In the genomic region with DNA sequence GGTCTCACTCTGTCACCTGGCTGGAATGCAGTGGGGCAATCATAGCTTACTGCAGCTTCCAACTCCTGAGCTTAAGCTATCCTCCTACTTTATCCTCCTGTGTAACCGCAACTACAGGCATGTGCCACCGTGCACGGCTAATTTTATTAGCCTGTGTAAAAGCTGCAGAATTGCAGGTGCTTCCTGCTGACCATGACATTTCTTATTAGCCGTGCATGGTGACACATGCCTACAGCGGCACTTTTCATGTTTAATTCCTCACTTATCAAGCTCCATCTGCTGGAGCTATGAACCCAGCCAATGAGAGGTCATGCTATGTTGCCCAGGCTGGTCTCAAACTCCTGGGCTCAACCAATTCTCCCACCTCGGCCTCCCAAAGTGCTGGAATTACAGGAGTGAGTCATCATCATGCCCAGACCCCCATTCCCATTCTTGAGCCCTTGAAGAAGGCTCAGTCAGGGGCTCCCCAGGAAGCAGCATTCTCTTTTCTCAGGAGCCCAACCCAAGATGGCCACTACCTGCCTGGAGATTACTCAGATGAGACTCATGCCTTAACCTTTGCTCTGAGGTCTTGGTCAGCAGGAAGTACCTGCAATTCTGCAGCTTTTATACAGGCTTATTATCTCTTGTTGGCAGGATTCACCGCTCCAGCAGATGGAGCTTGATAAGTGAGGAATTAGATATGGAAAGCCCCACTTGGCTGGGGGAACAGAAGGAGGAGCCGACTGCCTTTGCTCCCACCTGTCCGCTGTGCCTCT, we compare ENCODE assay signal across 16 cellular contexts.
DNase-seq lines count a peak whose midpoint lies in the region; TF ChIP-seq lines count a peak whose summit lies in the region.
"Had no signal": no experiment of that assay in that cellular context is flagged by ENCODE, and none has a peak within 500 bp of the region (broad histone marks: within the 10 kb centered on the region; RNA-seq: fewer than 3 reads in every experiment).

No MANE protein-coding gene starts in this region.

- DNase-seq in NCI-H748 (lab: John Stamatoyannopoulos, UW; ENCODE audit: unreplicated experiment) = peak; percentile 8
- DNase-seq in NCI-H748 treated with DMSO at 0.1 percent for 48 hours (lab: John Stamatoyannopoulos, UW) = no peak
- peak; percentile 33 for DNase-seq in M059J (ENCODE audit: low read depth)
- peak; percentile 14 for DNase-seq in cerebellar cortex (ENCODE audit: low spot score)
- peak; percentile 47 for DNase-seq in prostate gland (ENCODE audit: low spot score)
- DNase-seq in NCI-H1092 treated with DMSO at 0.1 percent for 48 hours (lab: John Stamatoyannopoulos, UW) = no peak
- DNase-seq in EL = no peak
- DNase-seq in hepatocyte (ENCODE audit: low spot score) = no peak
- DNase-seq: CD4-positive, alpha-beta T cell; IMR-90; NCI-H1436 treated with DMSO at 0.1 percent for 48 hours; NCI-H2081 treated with DMSO at 0.1 percent for 48 hours; NCI-H2227 treated with DMSO at 0.1 percent for 48 hours; NCI-H524 treated with DMSO at 0.1 percent for 48 hours; SJCRH30; SW 1271 had no signal

- H3K36me3 ChIP-seq in prostate gland (no peaks in the 10 kb centered on the region), hepatocyte (replicated peaks; ENCODE audit: insufficient read depth, low read depth) (no peaks in the 10 kb centered on the region)
- H3K36me3 ChIP-seq: SJCRH30 had no signal

- H3K27me3 ChIP-seq in prostate gland (replicated peaks; ENCODE audit: insufficient read depth) (no peaks in the 10 kb centered on the region), hepatocyte (no peaks in the 10 kb centered on the region)
- H3K27me3 ChIP-seq: SJCRH30 had no signal

- WGBS in prostate gland = 50% methylated on average over 9 of the region's 9 CpGs
- WGBS in hepatocyte (ENCODE audit: low lambda C conversion rate, missing lambda C conversion rate) = 58% methylated on average over 9 of the region's 9 CpGs

- H3K4me2 ChIP-seq in hepatocyte = no peak overlapping the region

- TF ChIP-seq CTCF in prostate gland (IDR thresholded peaks at IDR 0.05) = peak in 1 of 4 experiments; percentile 2
- no peak for TF ChIP-seq CTCF in hepatocyte (IDR thresholded peaks at IDR 0.05; ENCODE audit: poor library complexity)

- H3K27ac ChIP-seq in prostate gland = no peak overlapping the region
- no peak overlapping the region for H3K27ac ChIP-seq in hepatocyte
- H3K27ac ChIP-seq: SJCRH30 had no signal

- no peak overlapping the region for H3K4me3 ChIP-seq in prostate gland
- H3K4me3 ChIP-seq in hepatocyte = no peak overlapping the region
- H3K4me3 ChIP-seq: SJCRH30 had no signal

- no peaks in the 10 kb centered on the region for H4K20me1 ChIP-seq in hepatocyte (ENCODE audit: insufficient read depth, poor library complexity, severe bottlenecking)

- H3K9me2 ChIP-seq in hepatocyte (replicated peaks; ENCODE audit: insufficient read depth) = no peaks in the 10 kb centered on the region

- no peak for TF ChIP-seq POLR2A in prostate gland (IDR thresholded peaks at IDR 0.05)

- intact Hi-C loops in prostate gland (cut with DNase I) = no loop called here

- no peaks in the 10 kb centered on the region for H3K79me2 ChIP-seq in hepatocyte

- H2AFZ ChIP-seq in hepatocyte = no peak overlapping the region

- H3K4me1 ChIP-seq in prostate gland (replicated peaks) (no peaks in the 10 kb centered on the region), hepatocyte (ENCODE audit: insufficient read depth) (no peaks in the 10 kb centered on the region)
- H3K4me1 ChIP-seq: SJCRH30 had no signal

- H3K9me3 ChIP-seq in prostate gland (no peaks in the 10 kb centered on the region), hepatocyte (ENCODE audit: low read depth) (no peaks in the 10 kb centered on the region)
- H3K9me3 ChIP-seq: SJCRH30 had no signal

Comparison
In these comparisons a context has a peak if more than half of its experiments do, and no peak if none do; other contexts are left out.
1. DNase-seq: peak in NCI-H748 (single experiment), M059J (single experiment), cerebellar cortex (single experiment) and prostate gland (single experiment); none in NCI-H748 treated with DMSO at 0.1 percent for 48 hours (single experiment), NCI-H1092 treated with DMSO at 0.1 percent for 48 hours (single experiment), EL (single experiment) and hepatocyte (single experiment).